ENCODE assay signal across 9 cellular contexts in the genomic region with DNA sequence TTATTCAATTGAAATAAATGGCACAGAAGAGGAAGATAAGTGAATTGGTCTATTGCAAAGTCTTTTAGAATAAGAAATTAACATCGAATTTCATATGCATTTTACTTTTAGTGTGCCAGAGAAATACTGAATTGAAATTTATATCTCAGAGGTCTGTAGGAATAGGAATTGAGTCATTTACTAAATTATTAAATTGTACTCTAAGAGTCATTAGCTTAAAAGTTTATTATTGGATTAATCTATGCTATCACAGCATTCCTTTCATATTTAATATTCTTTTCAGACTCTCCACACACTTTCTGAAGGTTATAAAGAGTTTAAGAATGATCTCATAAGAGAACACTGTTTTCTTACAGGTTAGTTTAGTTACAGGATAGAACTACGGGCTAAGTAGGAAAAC.
"Had no signal": no experiment of that assay in that cellular context is flagged by ENCODE, and none has a peak within 500 bp of the region (broad histone marks: within the 10 kb centered on the region; RNA-seq: fewer than 3 reads in every experiment).

No MANE protein-coding gene starts in this region.

- ATAC-seq: GM23338, HCT116 had no signal

- DNase-seq: GM23248, GOT3, H7, H9, HCEC 1CT, HFFc6 had no signal

- H2AFZ ChIP-seq: GM23248, GM23338 had no signal

- H3K4me2 ChIP-seq: GM23338 had no signal

- H3K9ac ChIP-seq: GM23248 had no signal

- H3K4me3 ChIP-seq: GM23248, GM23338, HAP-1 had no signal

- H3K4me1 ChIP-seq: HAP-1 had no signal

- H3K27ac ChIP-seq: GM23248 had no signal

- H3K36me3 ChIP-seq: HAP-1 had no signal
